28 cellular contexts compared by ENCODE assay signal in the genomic region with DNA sequence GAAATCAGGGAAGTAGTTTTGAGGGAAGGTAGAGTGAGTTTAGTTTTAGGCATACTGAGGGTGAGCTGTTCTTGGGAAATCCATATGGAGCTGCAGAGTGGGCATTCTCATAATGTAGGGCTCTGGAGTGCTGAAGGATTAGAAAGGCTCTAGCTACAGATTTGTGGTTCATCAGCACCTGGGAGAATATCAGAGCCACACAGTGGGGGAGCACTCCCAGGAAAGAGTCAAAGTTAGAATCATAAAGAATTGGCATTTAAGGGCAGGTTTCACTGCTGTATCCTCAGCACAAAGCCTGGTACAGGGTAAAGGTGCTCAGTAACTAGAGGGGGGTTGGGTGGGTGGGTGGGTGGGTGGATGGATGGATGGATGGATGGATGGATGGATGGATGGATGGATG. TPM values are rescaled to one million over a fixed set of nuclear protein-coding genes. Genes with fewer than 3 reads are reported as not detected.
"Had no signal": no experiment of that assay in that cellular context is flagged by ENCODE, and none has a peak within 500 bp of the region (broad histone marks: within the 10 kb centered on the region; RNA-seq: fewer than 3 reads in every experiment).

No MANE protein-coding gene starts in this region.

- H3K9me3 Mint-ChIP-seq: stimulated activated effector memory CD8-positive, alpha-beta T cell treated with anti-CD3 and anti-CD28 coated beads, Interleukin-12 subunit alpha, Interleukin-12 subunit beta, amount 100 ng/mL, for 72 hours; stimulated activated memory B cell treated with anti-CD40 and anti-IgM and Interleukin-4, amounts not matched to agents 10 μg/mL and 1 μg/mL and 100 μg/mL, for 72 hours; stimulated activated naive B cell treated with anti-CD40 and anti-IgM and Interleukin-4, amounts not matched to agents 10 μg/mL and 1 μg/mL and 100 μg/mL, for 72 hours; stimulated activated naive CD8-positive, alpha-beta T cell treated with anti-CD3 and anti-CD28 coated beads, Interleukin-15, amount 100 ng/mL, for 72 hours; stimulated activated naive CD8-positive, alpha-beta T cell treated with anti-CD3 and anti-CD28 coated beads, Interleukin-15, Interleukin-2, amounts not matched to agents 100 ng/mL and 50 ng/mL, for 24 hours had no signal

- H3K36me3 Mint-ChIP-seq: stimulated activated effector memory CD8-positive, alpha-beta T cell treated with anti-CD3 and anti-CD28 coated beads, Interleukin-12 subunit alpha, Interleukin-12 subunit beta, amount 100 ng/mL, for 72 hours; stimulated activated memory B cell treated with anti-CD40 and anti-IgM and Interleukin-4, amounts not matched to agents 10 μg/mL and 1 μg/mL and 100 μg/mL, for 72 hours; stimulated activated naive B cell treated with anti-CD40 and anti-IgM and Interleukin-4, amounts not matched to agents 10 μg/mL and 1 μg/mL and 100 μg/mL, for 72 hours; type B pancreatic cell had no signal

- H3K4me3 ChIP-seq: stomach, suprapubic skin, thoracic aorta, thyroid gland, tibial artery, tibial nerve, transverse colon, upper lobe of left lung, upper lobe of right lung, uterus, vagina had no signal

- H3K36me3 ChIP-seq: stomach, suprapubic skin, thoracic aorta, thyroid gland, tibial artery, tibial nerve, transverse colon, upper lobe of left lung, upper lobe of right lung, uterus, vagina had no signal

- H3K27me3 Mint-ChIP-seq: type B pancreatic cell had no signal

- H3K4me1 Mint-ChIP-seq: stimulated activated effector memory CD8-positive, alpha-beta T cell treated with anti-CD3 and anti-CD28 coated beads, Interleukin-12 subunit alpha, Interleukin-12 subunit beta, amount 100 ng/mL, for 72 hours; stimulated activated memory B cell treated with anti-CD40 and anti-IgM and Interleukin-4, amounts not matched to agents 10 μg/mL and 1 μg/mL and 100 μg/mL, for 72 hours; stimulated activated naive CD8-positive, alpha-beta T cell treated with anti-CD3 and anti-CD28 coated beads, Interleukin-15, amount 100 ng/mL, for 72 hours had no signal

- H3K4me3 Mint-ChIP-seq: stimulated activated effector memory CD8-positive, alpha-beta T cell treated with anti-CD3 and anti-CD28 coated beads, Interleukin-12 subunit alpha, Interleukin-12 subunit beta, amount 100 ng/mL, for 72 hours; stimulated activated memory B cell treated with anti-CD40 and anti-IgM and Interleukin-4, amounts not matched to agents 10 μg/mL and 1 μg/mL and 100 μg/mL, for 72 hours; stimulated activated naive B cell treated with anti-CD40 and anti-IgM and Interleukin-4, amounts not matched to agents 10 μg/mL and 1 μg/mL and 100 μg/mL, for 72 hours; stimulated activated naive CD8-positive, alpha-beta T cell treated with anti-CD3 and anti-CD28 coated beads, Interleukin-15, amount 100 ng/mL, for 72 hours; stimulated activated naive CD8-positive, alpha-beta T cell treated with anti-CD3 and anti-CD28 coated beads, Interleukin-15, Interleukin-2, amounts not matched to agents 100 ng/mL and 50 ng/mL, for 24 hours; type B pancreatic cell had no signal

- H3K27ac Mint-ChIP-seq: stimulated activated effector memory CD8-positive, alpha-beta T cell treated with anti-CD3 and anti-CD28 coated beads, Interleukin-12 subunit alpha, Interleukin-12 subunit beta, amount 100 ng/mL, for 72 hours; stimulated activated memory B cell treated with anti-CD40 and anti-IgM and Interleukin-4, amounts not matched to agents 10 μg/mL and 1 μg/mL and 100 μg/mL, for 72 hours; stimulated activated naive B cell treated with anti-CD40 and anti-IgM and Interleukin-4, amounts not matched to agents 10 μg/mL and 1 μg/mL and 100 μg/mL, for 72 hours; stimulated activated naive CD8-positive, alpha-beta T cell treated with anti-CD3 and anti-CD28 coated beads, Interleukin-15, Interleukin-2, amounts not matched to agents 100 ng/mL and 50 ng/mL, for 24 hours; type B pancreatic cell had no signal

- H3K9me3 ChIP-seq: stomach, suprapubic skin, thoracic aorta, thyroid gland, tibial artery, tibial nerve, transverse colon, upper lobe of left lung, upper lobe of right lung, uterus, vagina had no signal

- H3K27me3 ChIP-seq: stomach, suprapubic skin, thyroid gland, tibial nerve, transverse colon, upper lobe of left lung, upper lobe of right lung, uterus, vagina had no signal

- H3K4me1 ChIP-seq: stomach, suprapubic skin, thyroid gland, tibial artery, tibial nerve, transverse colon, upper lobe of left lung, upper lobe of right lung, uterus, vagina had no signal

- ATAC-seq: stimulated activated effector memory CD8-positive, alpha-beta T cell treated with anti-CD3 and anti-CD28 coated beads, Interleukin-12 subunit alpha, Interleukin-12 subunit beta, amount 100 ng/mL, for 72 hours; stimulated activated memory B cell treated with anti-CD40 and anti-IgM and Interleukin-4, amounts not matched to agents 10 μg/mL and 1 μg/mL and 100 μg/mL, for 72 hours; stimulated activated naive B cell treated with anti-CD40 and anti-IgM and Interleukin-4, amounts not matched to agents 10 μg/mL and 1 μg/mL and 100 μg/mL, for 72 hours; stimulated activated naive CD8-positive, alpha-beta T cell treated with anti-CD3 and anti-CD28 coated beads, Interleukin-15, amount 100 ng/mL, for 72 hours; stimulated activated naive CD8-positive, alpha-beta T cell treated with anti-CD3 and anti-CD28 coated beads, Interleukin-15, Interleukin-2, amounts not matched to agents 100 U/mL and 50 U/mL, for 24 hours; upper lobe of right lung had no signal

- DNase-seq: stimulated activated CD4-positive, alpha-beta T cell treated with anti-CD3 and anti-CD28 coated beads, Interleukin-2, amount 100 ng/mL, for 48 hours; stimulated activated CD4-positive, alpha-beta T cell treated with anti-CD3 and anti-CD28 coated beads, Interleukin-4, amount 100 ng/mL, for 1 hour; stimulated activated CD4-positive, alpha-beta T cell treated with anti-CD3 and anti-CD28 coated beads, Interleukin-4, amount 100 ng/mL, for 24 hours; stimulated activated CD4-positive, alpha-beta T cell treated with anti-CD3 and anti-CD28 coated beads, Interleukin-4, amount 100 ng/mL, for 4 hours; stimulated activated CD8-positive, alpha-beta memory T cell treated with anti-CD3 and anti-CD28 coated beads, Interleukin-4, amount 100 ng/mL, for 48 hours; stimulated activated naive B cell treated with anti-CD40 and anti-IgM and Interleukin-4, amounts not matched to agents 10 μg/mL and 1 μg/mL and 100 μg/mL, for 72 hours; stimulated activated naive CD4-positive, alpha-beta T cell; stimulated activated naive CD4-positive, alpha-beta T cell treated with Interleukin-2 at 50 U/mL for 16 hours; stimulated activated naive CD8-positive, alpha-beta T cell treated with anti-CD3 and anti-CD28 coated beads, Interleukin-15, amount 100 ng/mL, for 72 hours; stimulated activated naive CD8-positive, alpha-beta T cell treated with anti-CD3 and anti-CD28 coated beads, Interleukin-15, Interleukin-2, amounts not matched to agents 100 U/mL and 50 U/mL, for 24 hours; stomach; substantia nigra; thyroid gland; tibial artery; transverse colon; trophoblast cell; upper lobe of left lung; upper lobe of right lung; uterus had no signal

- H3K27ac ChIP-seq: stomach, suprapubic skin, thoracic aorta, thyroid gland, tibial artery, tibial nerve, transverse colon, upper lobe of left lung, upper lobe of right lung, uterus, vagina had no signal

RNA-seq across cellular contexts. Expression of a gene that starts 52.5 kb away (rescaled TPM):
- total RNA-seq: stomach, subcutaneous adipose tissue, thyroid gland, vagina had no signal
